2 cellular contexts compared by ENCODE assay signal in genomic region chr7:90350032-90350431, GRCh38.
A peak's percentile ranks its signal among the peaks of the same experiment; 100 is the strongest.
TF ChIP-seq lines count a peak whose summit lies in the region.

No MANE protein-coding gene starts in this region.

TF ChIP-seq in HEK293, 187 proteins besides CTCF, POLR2A, EP300 and RAD21:
- TF ChIP-seq ZNF280D (tag by site-specific recombination; IDR thresholded peaks at IDR 0.05) = 0 out of 2 replicates have a peak, but pooled peaks have one; percentile 38
- 0 out of 2 replicates have a peak, but pooled peaks have one; percentile 41 for TF ChIP-seq ZNF580 (tag by site-specific recombination; IDR thresholded peaks at IDR 0.05)
- peak; percentile 92 for TF ChIP-seq ZNF146 (tag by site-specific recombination; IDR thresholded peaks at IDR 0.05)

TF ChIP-seq in K562, 482 proteins besides CTCF, POLR2A, EP300 and RAD21:
- TF ChIP-seq KDM1A (IDR thresholded peaks at IDR 0.05) (peak; percentile 18 to 47; a peak in 1 of 4 replicates), BCOR (IDR thresholded peaks at IDR 0.05) (peak; percentile 74), ZNF146 (CRISPR knock-in tag; IDR thresholded peaks at IDR 0.05; ENCODE audit: unreplicated experiment) (peak; percentile 90)
